17 cellular contexts compared by ENCODE assay signal in genomic region chr18:32768646-32769206, GRCh38. TPM values are rescaled to one million over a fixed set of nuclear protein-coding genes. Genes with fewer than 3 reads are reported as not detected.
DNase-seq lines count a peak whose midpoint lies in the region; ATAC-seq, FAIRE-seq and TF ChIP-seq lines count a peak whose summit lies in the region.
"Had no signal": no experiment of that assay in that cellular context is flagged by ENCODE, and none has a peak within 500 bp of the region (broad histone marks: within the 10 kb centered on the region; RNA-seq: fewer than 3 reads in every experiment).

No MANE protein-coding gene starts in this region.

- peak overlapping the region in 7 of 11 experiments; percentile 11 to 88 (median 45); a peak in 13 of 22 replicates for H3K4me2 ChIP-seq in BLaER1 treated with 17β-estradiol and CSF1 and Interleukin-3, amounts not matched to agents 10 nM and 100 nM

- no peak for FAIRE-seq in RCC 7860 (lab: Jason Lieb, UNC)
- FAIRE-seq: keratinocyte had no signal

- TF ChIP-seq CTCF in astrocyte of the cerebellum (IDR thresholded peaks at IDR 0.05; ENCODE audit: low read depth, low read length, missing control alignments) (no peak), nephron (IDR thresholded peaks at IDR 0.05; ENCODE audit: unreplicated experiment in 3 of 3) (no peak), GM13977 (IDR thresholded peaks at IDR 0.05; ENCODE audit: extremely low read depth, insufficient read depth, missing control alignments) (no peak)

- peaks cover 35 to 66% (median 42%) of the 10 kb centered on the region in 11 experiments for H3K27me3 ChIP-seq in BLaER1 treated with 17β-estradiol and CSF1 and Interleukin-3, amounts not matched to agents 10 nM and 100 nM
- H3K27me3 ChIP-seq: vagina had no signal

- ATAC-seq in HG03521 (IDR thresholded peaks at IDR 0.05; ENCODE audit: unreplicated experiment), result no peak
- no peak for ATAC-seq in effector memory CD8-positive, alpha-beta T cell (replicated peaks)

- H3K27ac Mint-ChIP-seq in IgD-negative memory B cell (peak overlapping the region in 2 of 3 donors; percentile 72 to 87), nephron (peak overlapping the region; percentile 13 to 34 (median 33))
- H3K27ac Mint-ChIP-seq in effector memory CD8-positive, alpha-beta T cell, result no peak overlapping the region

- DNase-seq in astrocyte of the cerebellum (ENCODE audit: low read depth) (no peak), GM13977 (ENCODE audit: low spot score) (no peak), RCC 7860 (ENCODE audit: low spot score) (no peak)
- no peak for DNase-seq in effector memory CD8-positive, alpha-beta T cell
- DNase-seq: anterior cingulate cortex; colonic mucosa; Kasumi-1; stimulated activated CD4-positive, alpha-beta T cell treated with anti-CD3 and anti-CD28 coated beads, Interleukin-12 subunit alpha, Interleukin-12 subunit beta, amount 100 ng/mL, for 4 hours; stomach had no signal

- peaks cover 0 to 23% (median 0%) of the 10 kb centered on the region in 11 experiments; a peak in 4 of 22 replicates for H4K20me1 ChIP-seq in BLaER1 treated with 17β-estradiol and CSF1 and Interleukin-3, amounts not matched to agents 10 nM and 100 nM

- peak overlapping the region in 1 of 11 experiments; percentile 29; a peak in 1 of 22 replicates for H3K9ac ChIP-seq in BLaER1 treated with 17β-estradiol and CSF1 and Interleukin-3, amounts not matched to agents 10 nM and 100 nM

- H3K4me1 ChIP-seq in BLaER1 treated with 17β-estradiol and CSF1 and Interleukin-3, amounts not matched to agents 10 nM and 100 nM, result peaks cover 20 to 44% (median 34%) of the 10 kb centered on the region in 10 experiments; a peak in 19 of 20 replicates

- no peaks in the 10 kb centered on the region for H3K9me3 ChIP-seq in BLaER1 treated with 17β-estradiol and CSF1 and Interleukin-3, amounts not matched to agents 10 nM and 100 nM (replicated peaks in 1 of 11)
- H3K9me3 ChIP-seq: colonic mucosa, gastroesophageal sphincter, stomach, vagina had no signal

- H3K4me3 Mint-ChIP-seq in IgD-negative memory B cell (peak overlapping the region; percentile 92 to 99 (median 96)), nephron (peak overlapping the region; percentile 68 to 90 (median 78))
- no peak overlapping the region for H3K4me3 Mint-ChIP-seq in effector memory CD8-positive, alpha-beta T cell

- in situ Hi-C loops in astrocyte of the cerebellum (cut with HindIII; ENCODE audit: low sequenced_read_pairs) (no loop called here), GM13977 (cut with MboI; ENCODE audit: low pct_unique_long_range_greater_than_20kb, low sequenced_read_pairs, unreplicated experiment) (no loop called here)

- peaks cover 2% of the 10 kb centered on the region for H3K27me3 Mint-ChIP-seq in IgD-negative memory B cell
- H3K27me3 Mint-ChIP-seq in nephron (ENCODE audit: low read depth), result peaks cover 51% of the 10 kb centered on the region
- H3K27me3 Mint-ChIP-seq in effector memory CD8-positive, alpha-beta T cell, result peaks cover 34 to 46% of the 10 kb centered on the region in 2 donors

- H3K9me3 Mint-ChIP-seq in IgD-negative memory B cell, result no peaks in the 10 kb centered on the region
- H3K9me3 Mint-ChIP-seq in nephron, result no peaks in the 10 kb centered on the region
- H3K9me3 Mint-ChIP-seq in effector memory CD8-positive, alpha-beta T cell, result no peaks in the 10 kb centered on the region

- H3K27ac ChIP-seq in BLaER1 treated with 17β-estradiol and CSF1 and Interleukin-3, amounts not matched to agents 10 nM and 100 nM, result no peak overlapping the region
- H3K27ac ChIP-seq: colonic mucosa, gastroesophageal sphincter, HL-60, stomach, vagina had no signal

- peak overlapping the region in 2 of 10 experiments; percentile 8 to 13; a peak in 2 of 20 replicates for H3K4me3 ChIP-seq in BLaER1 treated with 17β-estradiol and CSF1 and Interleukin-3, amounts not matched to agents 10 nM and 100 nM
- H3K4me3 ChIP-seq in astrocyte of the cerebellum (ENCODE audit: low read depth, low read length), result peak overlapping the region; percentile 42
- H3K4me3 ChIP-seq: colonic mucosa had no signal

- no peaks in the 10 kb centered on the region for H3K36me3 ChIP-seq in BLaER1 treated with 17β-estradiol and CSF1 and Interleukin-3, amounts not matched to agents 10 nM and 100 nM
- H3K36me3 ChIP-seq: colonic mucosa, gastroesophageal sphincter, stomach, vagina had no signal

- H3K36me3 Mint-ChIP-seq in IgD-negative memory B cell (no peaks in the 10 kb centered on the region), nephron (ENCODE audit: low read depth) (no peaks in the 10 kb centered on the region)
- H3K36me3 Mint-ChIP-seq in effector memory CD8-positive, alpha-beta T cell (ENCODE audit: insufficient read depth), result no peaks in the 10 kb centered on the region

- H3K4me1 Mint-ChIP-seq in IgD-negative memory B cell (peaks cover 27 to 38% (median 36%) of the 10 kb centered on the region in 3 donors), nephron (peaks cover 25% of the 10 kb centered on the region)
- no peaks in the 10 kb centered on the region for H3K4me1 Mint-ChIP-seq in effector memory CD8-positive, alpha-beta T cell (ENCODE audit: low read depth in 2 of 2)

RNA-seq across cellular contexts. Expression of gene KLHL14, which starts 4.1 kb away (rescaled TPM):
- 22.5 TPM for polyA plus RNA-seq in IgD-negative memory B cell
- polyA plus RNA-seq: keratinocyte had no signal

Comparison
In these comparisons a context has a peak if more than half of its experiments do, and no peak if none do; other contexts are left out.
1. H3K27ac Mint-ChIP-seq: peak in IgD-negative memory B cell (2 of 3) and nephron (3 of 3); none in effector memory CD8-positive, alpha-beta T cell (0 of 2).
2. H3K4me3 Mint-ChIP-seq: peak in IgD-negative memory B cell (4 of 4) and nephron (3 of 3); none in effector memory CD8-positive, alpha-beta T cell (0 of 2).